1 cellular context compared by ENCODE assay signal in the genomic region with DNA sequence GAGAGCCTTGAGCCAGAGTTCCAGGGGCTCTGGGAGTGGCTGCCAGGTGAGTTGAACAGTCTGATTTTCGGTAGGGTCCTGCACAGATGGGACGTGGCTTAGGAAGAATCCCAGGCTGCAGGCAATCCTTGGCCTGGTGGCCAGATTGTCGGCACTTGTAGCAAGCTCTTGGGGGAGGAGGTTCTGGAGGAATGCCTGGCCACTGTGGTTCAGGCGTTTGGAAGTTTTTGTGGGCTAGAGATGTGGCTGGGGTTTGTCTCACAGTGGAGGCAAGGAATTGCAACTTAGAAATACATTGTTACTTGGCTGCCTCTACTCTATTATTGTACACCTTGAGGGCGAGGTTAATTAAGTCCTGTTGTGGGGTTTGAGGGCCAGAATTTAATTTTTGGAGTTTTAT. TPM values are rescaled to one million over a fixed set of nuclear protein-coding genes. Genes with fewer than 3 reads are reported as not detected.
"Had no signal": no experiment of that assay in that cellular context is flagged by ENCODE, and none has a peak within 500 bp of the region (broad histone marks: within the 10 kb centered on the region; RNA-seq: fewer than 3 reads in every experiment).

No MANE protein-coding gene starts in this region.

RNA-seq across cellular contexts. Expression of a gene that starts 21.5 kb away (rescaled TPM):
- total RNA-seq: K562 had no signal

RNA-seq across cellular contexts. Expression of a gene that starts 57.0 kb away (rescaled TPM):
- total RNA-seq: K562 had no signal
- polyA plus RNA-seq: K562 had no signal
